Comparison of ENCODE assay signal across 1 cellular context in genomic region chr9:20407013-20407412, GRCh38.
TF ChIP-seq lines count a peak whose summit lies in the region.

No MANE protein-coding gene starts in this region.

TF ChIP-seq in IMR-90, 13 proteins besides CTCF, POLR2A, EP300 and RAD21 (continued from another document):
- TF ChIP-seq, protein P1, sequence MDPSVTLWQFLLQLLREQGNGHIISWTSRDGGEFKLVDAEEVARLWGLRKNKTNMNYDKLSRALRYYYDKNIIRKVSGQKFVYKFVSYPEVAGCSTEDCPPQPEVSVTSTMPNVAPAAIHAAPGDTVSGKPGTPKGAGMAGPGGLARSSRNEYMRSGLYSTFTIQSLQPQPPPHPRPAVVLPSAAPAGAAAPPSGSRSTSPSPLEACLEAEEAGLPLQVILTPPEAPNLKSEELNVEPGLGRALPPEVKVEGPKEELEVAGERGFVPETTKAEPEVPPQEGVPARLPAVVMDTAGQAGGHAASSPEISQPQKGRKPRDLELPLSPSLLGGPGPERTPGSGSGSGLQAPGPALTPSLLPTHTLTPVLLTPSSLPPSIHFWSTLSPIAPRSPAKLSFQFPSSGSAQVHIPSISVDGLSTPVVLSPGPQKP (IDR thresholded peaks at IDR 0.05; ENCODE audit: borderline replicate concordance, low read depth, low read length) = no peak
- TF ChIP-seq USF2 (IDR thresholded peaks at IDR 0.05; ENCODE audit: low read depth, low read length) = no peak
- no peak for TF ChIP-seq CHD1 (IDR thresholded peaks at IDR 0.05; ENCODE audit: low read depth, low read length)
- no peak for TF ChIP-seq CEBPB (IDR thresholded peaks at IDR 0.05; ENCODE audit: low read depth, low read length)
- TF ChIP-seq RCOR1 (IDR thresholded peaks at IDR 0.05; ENCODE audit: insufficient replicate concordance, low read length) = no peak
